1 cellular context compared by ENCODE assay signal in genomic region chr10:50624154-50624865, GRCh38.
TF ChIP-seq lines count a peak whose summit lies in the region.

No MANE protein-coding gene starts in this region.

TF ChIP-seq in HepG2, 621 proteins besides CTCF, POLR2A, EP300 and RAD21 (continued from another document and continues in another):
- TF ChIP-seq ZNF687 (CRISPR knock-in tag; IDR thresholded peaks at IDR 0.05) (0 out of 2 replicates have a peak, but pooled peaks have one; percentile 96), SMYD3 (CRISPR knock-in tag; IDR thresholded peaks at IDR 0.05) (0 out of 2 replicates have a peak, but pooled peaks have one; percentile 17), ZBTB42 (CRISPR knock-in tag; IDR thresholded peaks at IDR 0.05) (no peak), ZNF800 (CRISPR knock-in tag; IDR thresholded peaks at IDR 0.05) (peak; percentile 12), STAT5B (CRISPR knock-in tag; IDR thresholded peaks at IDR 0.05) (no peak), SPEN (CRISPR knock-in tag; IDR thresholded peaks at IDR 0.05; ENCODE audit: low read depth) (peak; percentile 8; the same call in 1 of the 2 replicates), ZBTB20 (CRISPR knock-in tag; IDR thresholded peaks at IDR 0.05; ENCODE audit: borderline replicate concordance, low read depth) (no peak), SNAI1 (CRISPR knock-in tag; IDR thresholded peaks at IDR 0.05; ENCODE audit: borderline replicate concordance) (no peak; the same call in 1 of the 2 replicates), USF2 (IDR thresholded peaks at IDR 0.05; ENCODE audit: low read depth, low read length) (no peak; the same call in 1 of the 2 replicates), USF2 (CRISPR knock-in tag; IDR thresholded peaks at IDR 0.05; ENCODE audit: borderline replicate concordance) (no peak; the same call in 1 of the 2 replicates), ZBTB39 (CRISPR knock-in tag; IDR thresholded peaks at IDR 0.05) (no peak), TERF1 (CRISPR knock-in tag; IDR thresholded peaks at IDR 0.05) (peak; percentile 52; the same call in 1 of the 2 replicates), ELF1 (CRISPR knock-in tag; IDR thresholded peaks at IDR 0.05) (peak; percentile 28; the same call in 1 of the 2 replicates), NONO (IDR thresholded peaks at IDR 0.05) (no peak), NONO (CRISPR knock-in tag; conservative IDR thresholded peaks at IDR 0.05) (peak; percentile 72), RBM39 (IDR thresholded peaks at IDR 0.05; ENCODE audit: low read depth, low read length, poor library complexity, severe bottlenecking) (peak; percentile 32), ZSCAN12 (CRISPR knock-in tag; IDR thresholded peaks at IDR 0.05) (no peak), HNRNPUL1 (IDR thresholded peaks at IDR 0.05; ENCODE audit: low read depth, low read length) (0 out of 2 replicates have a peak, but pooled peaks have one; percentile 36), REST (IDR thresholded peaks at IDR 0.05; ENCODE audit: borderline replicate concordance in 1 of 2, low read depth in 1 of 2, low read length in 2 of 2) (peak in 1 of 2 experiments; percentile 45; a peak in 1 of 4 replicates), MIXL1 (CRISPR knock-in tag; IDR thresholded peaks at IDR 0.05) (no peak), ELF3 (CRISPR knock-in tag; IDR thresholded peaks at IDR 0.05) (no peak; the same call in 1 of the 2 replicates), ZFAT (CRISPR knock-in tag; conservative IDR thresholded peaks at IDR 0.05) (no peak), MTERF4 (CRISPR knock-in tag; IDR thresholded peaks at IDR 0.05) (no peak; the same call in 1 of the 2 replicates), SRY (CRISPR knock-in tag; IDR thresholded peaks at IDR 0.05) (peak; percentile 60; the same call in 1 of the 2 replicates), ZNF34 (CRISPR knock-in tag; IDR thresholded peaks at IDR 0.05; ENCODE audit: borderline replicate concordance) (no peak), MLXIP (CRISPR knock-in tag; IDR thresholded peaks at IDR 0.05; ENCODE audit: borderline replicate concordance) (no peak; the same call in 1 of the 2 replicates), ZNF225 (CRISPR knock-in tag; IDR thresholded peaks at IDR 0.05) (no peak), HNRNPH1 (optimal IDR thresholded peaks at IDR 0.05; ENCODE audit: low read depth, low read length) (no peak), ZSCAN31 (CRISPR knock-in tag; IDR thresholded peaks at IDR 0.05; ENCODE audit: low read depth) (0 out of 2 replicates have a peak, but pooled peaks have one; percentile 82), ZNF577 (CRISPR knock-in tag; IDR thresholded peaks at IDR 0.05; ENCODE audit: borderline replicate concordance, low read depth) (no peak), FOSL2 (CRISPR knock-in tag; IDR thresholded peaks at IDR 0.05) (peak; percentile 41; the same call in 1 of the 2 replicates), XBP1 (CRISPR knock-in tag; IDR thresholded peaks at IDR 0.05) (no peak), KAT7 (CRISPR knock-in tag; IDR thresholded peaks at IDR 0.05; ENCODE audit: borderline replicate concordance) (no peak), ZNF710 (CRISPR knock-in tag; IDR thresholded peaks at IDR 0.05; ENCODE audit: borderline replicate concordance) (peak; percentile 49; the same call in 1 of the 2 replicates)
